Comparison of ENCODE assay signal across 8 cellular contexts in genomic region chr16:57167951-57168350, GRCh38. TPM values are rescaled to one million over a fixed set of nuclear protein-coding genes. Genes with fewer than 3 reads are reported as not detected.
DNase-seq lines count a peak whose midpoint lies in the region; ATAC-seq, FAIRE-seq and TF ChIP-seq lines count a peak whose summit lies in the region.

No MANE protein-coding gene starts in this region.

- no peak overlapping the region for H3K23ac ChIP-seq in H1 (ENCODE audit: insufficient read length)

- DNase-seq in Caco-2: peak in 1 of 2 experiments; percentile 55
- DNase-seq in PC-9: peak in 1 of 2 experiments; percentile 51
- DNase-seq in H1 (ENCODE audit: low read depth in 1 of 2, low spot score in 2 of 2): no peak
- no peak for DNase-seq in mucosa of descending colon

- peak; percentile 53 to 60 for TF ChIP-seq CTCF in Caco-2 (IDR thresholded peaks at IDR 0.05; ENCODE audit: insufficient read depth in 1 of 2, low read depth in 1 of 2, low read length in 1 of 2, severe bottlenecking in 1 of 2, unreplicated experiment in 1 of 2)
- peak; percentile 73 for TF ChIP-seq CTCF in PC-9 (conservative IDR thresholded peaks at IDR 0.05)
- peak in 2 of 3 experiments; percentile 41 to 49; a peak in 2 of 4 replicates for TF ChIP-seq CTCF in H1 (IDR thresholded peaks at IDR 0.05; ENCODE audit: control extremely low read depth in 1 of 3, insufficient read depth in 1 of 3, low read depth in 1 of 3, low read length in 3 of 3)
- no peak for TF ChIP-seq CTCF in mucosa of descending colon (IDR thresholded peaks at IDR 0.05)

- 81% methylated on average over 4 of the region's 4 CpGs; no CpG with 5 or more reads in 1 of the 2 experiments for WGBS in H1 (ENCODE audit: extremely low coverage in 1 of 2, insufficient coverage in 1 of 2, insufficient read length in 1 of 2, insufficient replicate concordance in 2 of 2, low coverage in 1 of 2, low lambda C conversion rate in 2 of 2, missing lambda C conversion rate in 1 of 2), 2 experiments

- H2BK5ac ChIP-seq in H1 (ENCODE audit: low read depth, low read length): no peak overlapping the region

- no peak overlapping the region for H3K4me2 ChIP-seq in PC-9
- no peak overlapping the region for H3K4me2 ChIP-seq in H1 (ENCODE audit: insufficient read depth in 1 of 2, low read depth in 2 of 2, low read length in 2 of 2)

- H4K91ac ChIP-seq in H1 (replicated peaks; ENCODE audit: insufficient read length, low read length): no peak overlapping the region

- no peaks in the 10 kb centered on the region for H3K27me3 Mint-ChIP-seq in Caco-2 (ENCODE audit: insufficient read depth, unreplicated experiment)

- H4K5ac ChIP-seq in H1 (ENCODE audit: insufficient read length, low read depth, low read length): no peak overlapping the region

- H2BK20ac ChIP-seq in H1 (ENCODE audit: low read length): no peak overlapping the region

- H3K4me1 ChIP-seq in Caco-2: no peaks in the 10 kb centered on the region
- H3K4me1 ChIP-seq in PC-9 (replicated peaks; ENCODE audit: insufficient read depth): no peaks in the 10 kb centered on the region
- no peaks in the 10 kb centered on the region for H3K4me1 ChIP-seq in H1 (replicated peaks in 1 of 4; ENCODE audit: control insufficient read depth in 3 of 4, insufficient read depth in 4 of 4, low read length in 3 of 4)
- H3K4me1 ChIP-seq in mucosa of descending colon (ENCODE audit: low read depth): no peaks in the 10 kb centered on the region

- H3K4me1 Mint-ChIP-seq in Caco-2 (ENCODE audit: low read depth, unreplicated experiment): no peaks in the 10 kb centered on the region

- TF ChIP-seq EP300 in H1 (IDR thresholded peaks at IDR 0.05; ENCODE audit: borderline replicate concordance in 1 of 2, low read depth in 2 of 2, low read length in 2 of 2): no peak

- no peak overlapping the region for H2BK120ac ChIP-seq in H1 (replicated peaks; ENCODE audit: low read depth, low read length)

- ATAC-seq in GM21737 (IDR thresholded peaks at IDR 0.05; ENCODE audit: unreplicated experiment): peak; percentile 55
- ATAC-seq in mucosa of descending colon: peak; percentile 80
- no peak for ATAC-seq in HG03139 (IDR thresholded peaks at IDR 0.05; ENCODE audit: unreplicated experiment)
- no peak for ATAC-seq in GM18519 (IDR thresholded peaks at IDR 0.05; ENCODE audit: low FRiP score, unreplicated experiment)
- ATAC-seq in HG03108 (IDR thresholded peaks at IDR 0.05; ENCODE audit: unreplicated experiment): no peak

- H3K14ac ChIP-seq in H1 (ENCODE audit: insufficient read length): no peak overlapping the region

- no peak overlapping the region for H3K4ac ChIP-seq in H1 (replicated peaks; ENCODE audit: insufficient read length, low read depth, low read length)

- no peak overlapping the region for H3K4me3 ChIP-seq in Caco-2 (ENCODE audit: low read depth, low read length)
- H3K4me3 ChIP-seq in PC-9: no peak overlapping the region
- H3K4me3 ChIP-seq in H1 (ENCODE audit: extremely low read depth in 1 of 4, insufficient read depth in 2 of 4, low read depth in 3 of 4, low read length in 4 of 4): no peak overlapping the region
- no peak overlapping the region for H3K4me3 ChIP-seq in mucosa of descending colon

- no peak for TF ChIP-seq POLR2A in H1 (IDR thresholded peaks at IDR 0.05; ENCODE audit: control extremely low read depth in 1 of 2, low read depth in 2 of 2, low read length in 2 of 2)

- H3K9me3 ChIP-seq in Caco-2 (no peaks in the 10 kb centered on the region), PC-9 (ENCODE audit: insufficient read depth, low read depth) (no peaks in the 10 kb centered on the region), H1 (ENCODE audit: insufficient read depth in 2 of 2, low read depth in 1 of 2, low read length in 1 of 2) (no peaks in the 10 kb centered on the region), mucosa of descending colon (no peaks in the 10 kb centered on the region)

- peaks cover 2% of the 10 kb centered on the region for H3F3A ChIP-seq in PC-9 (ENCODE audit: insufficient read depth, low read depth)

- H4K20me1 ChIP-seq in PC-9 (ENCODE audit: insufficient read depth) (peaks cover 5% of the 10 kb centered on the region; the same call in 1 of the 2 replicates), H1 (replicated peaks in 1 of 2; ENCODE audit: control insufficient read depth in 1 of 2, insufficient read depth in 2 of 2, low read length in 2 of 2) (peaks cover 0 to 1% of the 10 kb centered on the region in 2 experiments)

- H3K9me3 Mint-ChIP-seq in Caco-2 (ENCODE audit: unreplicated experiment): no peaks in the 10 kb centered on the region

- no peak overlapping the region for H2AK5ac ChIP-seq in H1 (ENCODE audit: low read depth, low read length)

- peak; percentile 79 to 83 for TF ChIP-seq RAD21 in H1 (IDR thresholded peaks at IDR 0.05 in 1 of 2, conservative IDR thresholded peaks at IDR 0.05 in 1 of 2; ENCODE audit: low read depth in 2 of 2, low read length in 2 of 2)

- H4K8ac ChIP-seq in H1 (ENCODE audit: extremely low read depth, insufficient read depth, low read length): no peak overlapping the region

- no peaks in the 10 kb centered on the region for H3K79me1 ChIP-seq in H1 (ENCODE audit: low read depth, low read length)

- H3K27me3 ChIP-seq in Caco-2 (replicated peaks; ENCODE audit: control insufficient read depth, insufficient read depth, low read length): no peaks in the 10 kb centered on the region
- H3K27me3 ChIP-seq in PC-9 (ENCODE audit: insufficient read depth, low read depth): no peaks in the 10 kb centered on the region
- no peaks in the 10 kb centered on the region for H3K27me3 ChIP-seq in H1 (replicated peaks in 1 of 4; ENCODE audit: control insufficient read depth in 3 of 4, extremely low read depth in 1 of 4, insufficient read depth in 3 of 4, low read length in 3 of 4)

- H2BK15ac ChIP-seq in H1 (ENCODE audit: low read length): no peak overlapping the region

- H3K23me2 ChIP-seq in H1 (ENCODE audit: low read depth, low read length): no peaks in the 10 kb centered on the region

- H3K27ac ChIP-seq in PC-9 (no peak overlapping the region), H1 (ENCODE audit: low read depth, low read length) (no peak overlapping the region)

- BruUV-seq in Caco-2 (replicated peaks; lab: Mats Ljungman, UMichigan) (no TSS peak), PC-9 (replicated peaks; lab: Mats Ljungman, UMichigan) (no TSS peak)

- no peak overlapping the region for H3K18ac ChIP-seq in H1 (ENCODE audit: extremely low read depth, low read length)

- POLR2A ChIA-PET in Caco-2 (lab: Charles Lee): no interaction called here
- POLR2A ChIA-PET in PC-9 (lab: Charles Lee; ENCODE audit: unreplicated experiment): no interaction called here
- POLR2A ChIA-PET in H1 (lab: Charles Lee; ENCODE audit: partially characterized antibody): no interaction called here

- no peaks in the 10 kb centered on the region for H3K79me2 ChIP-seq in PC-9 (ENCODE audit: low read depth)
- H3K79me2 ChIP-seq in H1 (ENCODE audit: control insufficient read depth in 1 of 2, insufficient read depth in 2 of 2, low read length in 2 of 2): no peaks in the 10 kb centered on the region

- intact Hi-C loops in Caco-2 (cut with micrococcal nuclease; ENCODE audit: unreplicated experiment) (loop anchor here (1.0 to 5.0 kb wide), 5 partner anchors 22 to 301 kb away; partner anchors contain the start of genes CETP and CPNE2), PC-9 (cut with micrococcal nuclease; ENCODE audit: unreplicated experiment) (loop anchor here (1.0 to 10.0 kb wide), 4 partner anchors 83 to 373 kb away; no protein-coding TSS in a partner anchor), mucosa of descending colon (cut with DNase I, micrococcal nuclease) (loop anchor here in 1 of 2 donors (10.0 kb wide), 1 partner anchor 83 kb away; no protein-coding TSS in a partner anchor)

- H3K4me3 Mint-ChIP-seq in Caco-2 (ENCODE audit: unreplicated experiment): no peak overlapping the region

- H3K56ac ChIP-seq in H1 (replicated peaks; ENCODE audit: insufficient read length, low read depth, low read length): no peak overlapping the region

- no peak for FAIRE-seq in H1 (lab: Jason Lieb, UNC)

- no peaks in the 10 kb centered on the region for H3K9me2 ChIP-seq in PC-9 (ENCODE audit: insufficient read depth)

- H2BK12ac ChIP-seq in H1 (ENCODE audit: low read depth, low read length): no peak overlapping the region

- H3K36me3 Mint-ChIP-seq in Caco-2 (ENCODE audit: insufficient read depth, unreplicated experiment): peaks cover 78% of the 10 kb centered on the region

- H2AFZ ChIP-seq in PC-9: no peak overlapping the region
- H2AFZ ChIP-seq in H1 (ENCODE audit: low read length): no peak overlapping the region

- no peak overlapping the region for H3K27ac Mint-ChIP-seq in Caco-2 (ENCODE audit: unreplicated experiment)

- H3K36me3 ChIP-seq in Caco-2 (ENCODE audit: control insufficient read depth, insufficient read depth, low read length) (peaks cover 7% of the 10 kb centered on the region), PC-9 (ENCODE audit: low read depth) (peaks cover 22% of the 10 kb centered on the region), H1 (ENCODE audit: control insufficient read depth in 2 of 4, insufficient read depth in 4 of 4, low read length in 3 of 4) (peaks cover 18 to 76% (median 66%) of the 10 kb centered on the region in 4 experiments), mucosa of descending colon (ENCODE audit: low read depth) (peaks cover 3% of the 10 kb centered on the region)

- no peak overlapping the region for H3K9ac ChIP-seq in H1 (replicated peaks in 1 of 4; ENCODE audit: extremely low read depth in 1 of 4, low read depth in 3 of 4, low read length in 3 of 4)

- CTCF ChIA-PET in Caco-2 (lab: Charles Lee): no interaction called here
- CTCF ChIA-PET in PC-9 (lab: Charles Lee): no interaction called here
- CTCF ChIA-PET in H1 (lab: Charles Lee; ENCODE audit: partially characterized antibody): interaction anchor here (0.9 to 1.9 kb wide), 4 partner anchors 11 to 191 kb away, joined by 3 to 10 read pairs (median 4); no protein-coding TSS in a partner anchor

RNA-seq across cellular contexts. Expression of gene PSME3IP1, which starts 17.9 kb away (rescaled TPM):
- total RNA-seq in Caco-2 (2022) (141 and 143 TPM in 2 replicates), PC-9 (2021) (92.4 and 121 TPM in 2 replicates), mucosa of descending colon (100 to 1,000 TPM in 2 of 3 donors, 10 to 100 TPM in 1; 97.9 to 138 (median 114) TPM)
- total RNA-seq in H1 (2021; fragmentation: NEBNext Ultra II Directional; extraction: Animal tissue kit (Norgen Biotek cat#: 25700)): 93.1 and 95.1 TPM in 2 replicates
- polyA plus RNA-seq in H1 (2011; rRNA removed): 98.3 and 117 TPM in 2 replicates
- polyA plus RNA-seq in H1 (2011; cell fraction: cytosol; rRNA removed): 123 TPM
- 179 TPM for polyA plus RNA-seq in H1 (2011; cell fraction: nucleus; rRNA removed)
- 86.9 to 108 TPM (median 91.2 TPM) in 4 replicates for polyA plus RNA-seq in H1 (2012, experiment 1 of 2)
- 31.9 TPM for polyA plus RNA-seq in H1 (2012, experiment 2 of 2)
- 102 TPM for polyA plus RNA-seq in H1 (2013, experiment 1 of 2)
- polyA plus RNA-seq in H1 (2013, experiment 2 of 2): 97.3 TPM
- 74.9 and 95.6 TPM in 2 replicates for polyA minus RNA-seq in H1 (2011; rRNA and poly(A)+ RNA removed)
- 52.8 TPM for polyA minus RNA-seq in H1 (2011; cell fraction: cytosol; rRNA and poly(A)+ RNA removed)
- 49.9 TPM for polyA minus RNA-seq in H1 (2011; cell fraction: nucleus; rRNA and poly(A)+ RNA removed)

RNA-seq across cellular contexts. Expression of gene RSPRY1, which starts 18.2 kb away (rescaled TPM):
- total RNA-seq in Caco-2 (2022) (56.7 and 57.7 TPM in 2 replicates), PC-9 (2021) (26.2 and 26.3 TPM in 2 replicates), mucosa of descending colon (10 to 100 TPM; 40.6 to 44.1 (median 42.0) TPM)
- total RNA-seq in H1 (2021; fragmentation: NEBNext Ultra II Directional; extraction: Animal tissue kit (Norgen Biotek cat#: 25700)): 32.5 and 34.2 TPM in 2 replicates
- 9.1 and 11.5 TPM in 2 replicates for polyA plus RNA-seq in H1 (2011; rRNA removed)
- polyA plus RNA-seq in H1 (2011; cell fraction: cytosol; rRNA removed): 12.8 TPM
- 13.4 TPM for polyA plus RNA-seq in H1 (2011; cell fraction: nucleus; rRNA removed)
- polyA plus RNA-seq in H1 (2012, experiment 1 of 2): 14.1 to 20.5 TPM (median 19.2 TPM) in 4 replicates
- 1.5 TPM for polyA plus RNA-seq in H1 (2012, experiment 2 of 2)
- 40.3 TPM for polyA plus RNA-seq in H1 (2013, experiment 1 of 2)
- 43.4 TPM for polyA plus RNA-seq in H1 (2013, experiment 2 of 2)
- polyA minus RNA-seq in H1 (2011; rRNA and poly(A)+ RNA removed): 95.2 and 95.6 TPM in 2 replicates
- polyA minus RNA-seq in H1 (2011; cell fraction: cytosol; rRNA and poly(A)+ RNA removed): 33.5 TPM
- polyA minus RNA-seq in H1 (2011; cell fraction: nucleus; rRNA and poly(A)+ RNA removed): 45.2 TPM

Comparison
In these comparisons a context has a peak if more than half of its experiments do, and no peak if none do; other contexts are left out.
1. ATAC-seq: peak in GM21737 (single experiment) and mucosa of descending colon (single experiment); none in HG03139 (single experiment), GM18519 (single experiment) and HG03108 (single experiment).